8 cellular contexts compared by ENCODE assay signal in genomic region chr7:114405427-114405826, GRCh38.
DNase-seq lines count a peak whose midpoint lies in the region; ATAC-seq and FAIRE-seq lines count a peak whose summit lies in the region.

No MANE protein-coding gene starts in this region.

- intact Hi-C loops in head of caudate nucleus (cut with DNase I), result no loop called here

- peak; percentile 91 for FAIRE-seq in RCC 7860 (lab: Jason Lieb, UNC)

- DNase-seq in NCI-H446 (lab: John Stamatoyannopoulos, UW) (peak; percentile 20 to 40), NCI-H446 treated with DMSO at 0.1 percent for 48 hours (lab: John Stamatoyannopoulos, UW) (no peak), RCC 7860 (ENCODE audit: low spot score) (peak; percentile 76), kidney glomerular epithelial cell (lab: John Stamatoyannopoulos, UW) (peak; percentile 64), KG1 (lab: John Stamatoyannopoulos, UW) (no peak), head of caudate nucleus (no peak)
- DNase-seq in stimulated activated CD4-positive, alpha-beta T cell treated with anti-CD3 and anti-CD28 coated beads, Interleukin-1b, Interleukin-23, amount 100 ng/mL, for 48 hours, result no peak

- ATAC-seq in HG03175 (IDR thresholded peaks at IDR 0.05; ENCODE audit: unreplicated experiment), result peak; percentile 85

Comparison
In these comparisons a context has a peak if more than half of its experiments do, and no peak if none do; other contexts are left out.
1. DNase-seq: peak in NCI-H446 (2 of 2), RCC 7860 (single experiment) and kidney glomerular epithelial cell (single experiment); none in NCI-H446 treated with DMSO at 0.1 percent for 48 hours (single experiment), stimulated activated CD4-positive, alpha-beta T cell treated with anti-CD3 and anti-CD28 coated beads, Interleukin-1b, Interleukin-23, amount 100 ng/mL, for 48 hours (single experiment), KG1 (single experiment) and head of caudate nucleus (0 of 42).